In the genomic region with DNA sequence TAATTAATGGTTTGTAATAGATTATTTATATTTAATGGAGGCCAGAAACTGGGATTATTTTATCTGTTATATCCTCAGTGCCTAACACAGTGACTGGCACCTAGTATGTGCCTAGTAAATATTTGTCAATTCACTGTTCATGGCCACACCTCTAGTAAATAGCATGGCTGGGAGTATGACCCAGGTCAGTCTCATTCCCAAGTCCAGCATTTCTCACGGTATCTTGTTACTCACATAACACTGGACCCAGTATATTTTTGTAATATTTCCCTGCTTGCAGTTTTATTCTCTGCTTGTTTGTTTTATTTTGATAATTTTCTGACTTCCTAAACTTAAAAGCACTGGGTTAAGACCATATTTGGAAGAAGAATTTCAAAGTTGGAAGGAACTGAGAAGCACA, we compare ENCODE assay signal across 13 cellular contexts. TPM values are rescaled to one million over a fixed set of nuclear protein-coding genes. Genes with fewer than 3 reads are reported as not detected.
A peak's percentile ranks its signal among the peaks of the same experiment; 100 is the strongest.
DNase-seq lines count a peak whose midpoint lies in the region; ATAC-seq, FAIRE-seq and TF ChIP-seq lines count a peak whose summit lies in the region.
"Had no signal": no experiment of that assay in that cellular context is flagged by ENCODE, and none has a peak within 500 bp of the region (broad histone marks: within the 10 kb centered on the region; RNA-seq: fewer than 3 reads in every experiment).

No MANE protein-coding gene starts in this region.

- TF ChIP-seq CTCF in choroid plexus epithelial cell (conservative IDR thresholded peaks at IDR 0.05; ENCODE audit: low read depth, low read length): no peak
- TF ChIP-seq CTCF in right lobe of liver (IDR thresholded peaks at IDR 0.05): no peak

- intact Hi-C loops in right lobe of liver (cut with DNase I): no loop called here

- no peaks in the 10 kb centered on the region for H3K9me3 ChIP-seq in SJSA1 (replicated peaks)
- H3K9me3 ChIP-seq in right lobe of liver: no peaks in the 10 kb centered on the region
- H3K9me3 ChIP-seq in small intestine (ENCODE audit: control insufficient read depth, low read depth): no peaks in the 10 kb centered on the region

- no peak for TF ChIP-seq POLR2A in right lobe of liver (IDR thresholded peaks at IDR 0.05)

- no peak overlapping the region for H3K4me3 ChIP-seq in SJSA1
- no peak overlapping the region for H3K4me3 ChIP-seq in choroid plexus epithelial cell (ENCODE audit: low read depth, low read length)
- no peak overlapping the region for H3K4me3 ChIP-seq in right lobe of liver
- H3K4me3 ChIP-seq in small intestine (ENCODE audit: low read depth in 1 of 2, low read length in 2 of 2): no peak overlapping the region
- H3K4me3 ChIP-seq: BLaER1 treated with 17β-estradiol and CSF1 and Interleukin-3, amounts not matched to agents 10 nM and 100 nM had no signal

- H3K4me1 ChIP-seq in SJSA1 (replicated peaks) (peaks cover 12% of the 10 kb centered on the region), right lobe of liver (peaks cover 0 to 16% (median 3%) of the 10 kb centered on the region in 4 donors), small intestine (ENCODE audit: control insufficient read depth in 2 of 2, insufficient read depth in 1 of 2, low read depth in 1 of 2, low read length in 1 of 2) (peaks cover 0 to 3% of the 10 kb centered on the region in 2 donors)

- DNase-seq in SJSA1 (ENCODE audit: low read depth in 1 of 2, low spot score in 2 of 2) (no peak), choroid plexus epithelial cell (ENCODE audit: low read depth) (peak; percentile 26), right lobe of liver (no peak), small intestine (peak; percentile 50), C1 segment of cervical spinal cord (lab: John Stamatoyannopoulos, UW) (no peak), OCI-M1 (lab: John Stamatoyannopoulos, UW) (no peak)
- DNase-seq: NCI-H1417, NCI-H2029 treated with DMSO at 0.1 percent for 48 hours, NCI-H510A treated with DMSO at 0.1 percent for 48 hours had no signal

- H3K36me3 ChIP-seq in SJSA1 (peaks cover 23% of the 10 kb centered on the region), right lobe of liver (peaks cover 0 to 31% (median 2%) of the 10 kb centered on the region in 4 donors), small intestine (ENCODE audit: control insufficient read depth in 2 of 2, insufficient read depth in 2 of 2, low read length in 2 of 2) (peaks cover 10 to 15% of the 10 kb centered on the region in 2 donors)

- ATAC-seq in right lobe of liver (peak; percentile 97 to 98 (median 98)), GM21528 (IDR thresholded peaks at IDR 0.05; ENCODE audit: low FRiP score, unreplicated experiment) (no peak)

- WGBS in right lobe of liver (ENCODE audit: insufficient coverage, low coverage, low lambda C conversion rate, missing lambda C conversion rate): 23% methylated on average over 1 of the region's 1 CpG
- WGBS in small intestine, 3 donors: 62 to 75% (median 71%) methylated on average over 1 of the region's 1 CpG

- H3K27me3 ChIP-seq in SJSA1 (replicated peaks) (no peaks in the 10 kb centered on the region), right lobe of liver (no peaks in the 10 kb centered on the region), small intestine (ENCODE audit: control insufficient read depth in 2 of 2, insufficient read depth in 2 of 2, low read length in 2 of 2) (no peaks in the 10 kb centered on the region)
- H3K27me3 ChIP-seq: BLaER1 treated with 17β-estradiol and CSF1 and Interleukin-3, amounts not matched to agents 10 nM and 100 nM had no signal

- no peak for FAIRE-seq in small intestine (lab: Jason Lieb, UNC)
- FAIRE-seq: H54 had no signal

- peak overlapping the region; percentile 6; the same call in 1 of the 2 replicates for H3K27ac ChIP-seq in SJSA1
- peak overlapping the region in 2 of 3 donors; percentile 10 to 32 for H3K27ac ChIP-seq in right lobe of liver
- no peak overlapping the region for H3K27ac ChIP-seq in small intestine (ENCODE audit: low read depth in 1 of 2, low read length in 1 of 2)
- H3K27ac ChIP-seq: BLaER1 treated with 17β-estradiol and CSF1 and Interleukin-3, amounts not matched to agents 10 nM and 100 nM; RWPE1 had no signal

RNA-seq across cellular contexts. Expression of a gene that starts 47.7 kb away (rescaled TPM):
- 37.3 and 49.1 TPM in 2 replicates for total RNA-seq in SJSA1 (2014; rRNA removed; shearing (Covaris generic))
- total RNA-seq in right lobe of liver: 10 to 100 TPM; 16.3 to 41.8 (median 28.8) TPM
- polyA plus RNA-seq in small intestine: 10 to 100 TPM; 36.2 to 66.5 (median 55.5) TPM

Comparison
In these comparisons a context has a peak if more than half of its experiments do, and no peak if none do; other contexts are left out.
1. DNase-seq: peak in choroid plexus epithelial cell (single experiment) and small intestine (single experiment); none in SJSA1 (0 of 2), right lobe of liver (0 of 3), C1 segment of cervical spinal cord (0 of 14) and OCI-M1 (single experiment).
2. H3K27ac ChIP-seq: peak in SJSA1 (single experiment) and right lobe of liver (2 of 3); none in small intestine (0 of 2).